ENCODE assay signal across 8 cellular contexts in the genomic region with DNA sequence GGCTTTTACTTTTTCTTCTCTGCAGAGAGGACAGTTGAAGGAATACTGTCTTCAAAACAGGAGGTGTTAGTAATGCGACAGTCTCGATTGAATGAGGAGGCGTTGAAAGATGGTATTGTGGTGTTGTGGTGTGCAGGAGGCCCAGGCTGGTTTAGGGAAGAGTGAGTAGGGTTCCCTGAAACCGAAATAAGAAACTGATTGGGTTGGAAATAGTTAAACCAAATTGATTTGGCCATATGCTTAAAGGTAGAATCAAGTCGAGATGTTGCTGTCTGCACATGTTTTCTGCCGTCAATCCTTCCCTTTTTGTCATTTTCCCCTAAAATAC. TPM values are rescaled to one million over a fixed set of nuclear protein-coding genes. Genes with fewer than 3 reads are reported as not detected.
DNase-seq lines count a peak whose midpoint lies in the region; ATAC-seq and TF ChIP-seq lines count a peak whose summit lies in the region.

No MANE protein-coding gene starts in this region.

- peaks cover 31% of the 10 kb centered on the region for H3K4me1 ChIP-seq in CD8-positive, alpha-beta memory T cell (ENCODE audit: insufficient read depth, low read length)
- H3K4me1 ChIP-seq in skeletal muscle tissue (ENCODE audit: control insufficient read depth in 3 of 3, insufficient read depth in 3 of 3, low read length in 3 of 3): peaks cover 21 to 39% (median 37%) of the 10 kb centered on the region in 3 donors

- intact Hi-C loops in activated CD4-positive, alpha-beta memory T cell treated with anti-CD3 and anti-CD28 coated beads for 36 hours (cut with micrococcal nuclease): loop anchor here (1.0 to 10.0 kb wide), 8 partner anchors 22 to 1605 kb away; partner anchors contain the start of gene GRAMD1C

- H3K4me1 Mint-ChIP-seq in CD8-positive, alpha-beta memory T cell: peaks cover 45 to 59% (median 56%) of the 10 kb centered on the region in 3 donors
- peaks cover 46% of the 10 kb centered on the region for H3K4me1 Mint-ChIP-seq in activated CD4-positive, alpha-beta memory T cell treated with anti-CD3 and anti-CD28 coated beads for 36 hours (ENCODE audit: low read depth)

- H3K27me3 ChIP-seq in CD8-positive, alpha-beta memory T cell (ENCODE audit: insufficient read depth, low read length, poor library complexity, severe bottlenecking): no peaks in the 10 kb centered on the region
- no peaks in the 10 kb centered on the region for H3K27me3 ChIP-seq in skeletal muscle tissue (ENCODE audit: control insufficient read depth in 3 of 3, insufficient read depth in 3 of 3, low read length in 3 of 3)

- peaks cover 0 to 8% of the 10 kb centered on the region in 2 donors for H3K27me3 Mint-ChIP-seq in CD8-positive, alpha-beta memory T cell
- no peaks in the 10 kb centered on the region for H3K27me3 Mint-ChIP-seq in activated CD4-positive, alpha-beta memory T cell treated with anti-CD3 and anti-CD28 coated beads for 36 hours

- peak overlapping the region; percentile 78 for H3K4me3 ChIP-seq in CD8-positive, alpha-beta memory T cell (ENCODE audit: low read length)
- H3K4me3 ChIP-seq in foreskin fibroblast (ENCODE audit: low read depth in 1 of 2, low read length in 2 of 2) (peak overlapping the region; percentile 82 to 95), skeletal muscle tissue (ENCODE audit: low read length in 3 of 3) (peak overlapping the region; percentile 99 to 100 (median 100))

- CTCF ChIA-PET in CD8-positive, alpha-beta memory T cell (lab: Charles Lee): interaction anchor here (0.5 to 3.2 kb wide), 4 partner anchors 9 to 233 kb away, joined by 3 to 75 read pairs (median 10); partner anchors contain the start of gene SPICE1
- CTCF ChIA-PET in activated CD4-positive, alpha-beta memory T cell treated with anti-CD3 and anti-CD28 coated beads for 36 hours (lab: Charles Lee): interaction anchor here (1.6 to 3.8 kb wide), 3 partner anchors 11 to 543 kb away, joined by 3 to 45 read pairs (median 20); no protein-coding TSS in a partner anchor

- peak overlapping the region; percentile 100 for H3K27ac Mint-ChIP-seq in CD8-positive, alpha-beta memory T cell
- peak overlapping the region; percentile 100 for H3K27ac Mint-ChIP-seq in activated CD4-positive, alpha-beta memory T cell treated with anti-CD3 and anti-CD28 coated beads for 36 hours

- H3K36me3 ChIP-seq in CD8-positive, alpha-beta memory T cell (ENCODE audit: insufficient read depth, low read length): no peaks in the 10 kb centered on the region
- H3K36me3 ChIP-seq in skeletal muscle tissue (ENCODE audit: control insufficient read depth in 3 of 3, insufficient read depth in 3 of 3, low read length in 3 of 3): no peaks in the 10 kb centered on the region

- H3K36me3 Mint-ChIP-seq in CD8-positive, alpha-beta memory T cell: peaks cover 0 to 34% (median 0%) of the 10 kb centered on the region in 3 donors
- peaks cover 17% of the 10 kb centered on the region for H3K36me3 Mint-ChIP-seq in activated CD4-positive, alpha-beta memory T cell treated with anti-CD3 and anti-CD28 coated beads for 36 hours

- no peaks in the 10 kb centered on the region for H3K9me3 ChIP-seq in CD8-positive, alpha-beta memory T cell (ENCODE audit: low read length)
- H3K9me3 ChIP-seq in skeletal muscle tissue (ENCODE audit: control insufficient read depth in 3 of 3, low read length in 3 of 3): no peaks in the 10 kb centered on the region

- H3K4me3 Mint-ChIP-seq in CD8-positive, alpha-beta memory T cell: peak overlapping the region; percentile 92 to 100 (median 98)
- peak overlapping the region; percentile 91 for H3K4me3 Mint-ChIP-seq in activated CD4-positive, alpha-beta memory T cell treated with anti-CD3 and anti-CD28 coated beads for 36 hours

- peak overlapping the region; percentile 99 for H3K9ac ChIP-seq in skeletal muscle tissue (ENCODE audit: low read depth in 1 of 3, low read length in 3 of 3)

- POLR2A ChIA-PET in CD8-positive, alpha-beta memory T cell (lab: Charles Lee): interaction anchor here (0.8 to 2.9 kb wide), 3 partner anchors 51 to 309 kb away, joined by 3 to 29 read pairs (median 8); partner anchors contain the start of genes CCDC191, QTRT2 and USF3
- POLR2A ChIA-PET in activated CD4-positive, alpha-beta memory T cell treated with anti-CD3 and anti-CD28 coated beads for 36 hours (lab: Charles Lee): interaction anchor here (1.0 to 3.2 kb wide), 4 partner anchors 50 to 465 kb away, joined by 3 to 13 read pairs (median 3); partner anchors contain the start of genes CCDC191, QTRT2 and SPICE1

- TF ChIP-seq CTCF in foreskin fibroblast (IDR thresholded peaks at IDR 0.05; ENCODE audit: low read depth, low read length): no peak

- ATAC-seq in HG02642 (IDR thresholded peaks at IDR 0.05; ENCODE audit: poor library complexity, unreplicated experiment) (peak; percentile 12), GM18520 (IDR thresholded peaks at IDR 0.05; ENCODE audit: unreplicated experiment) (no peak)

- peak overlapping the region; percentile 56 for H3K27ac ChIP-seq in CD8-positive, alpha-beta memory T cell (ENCODE audit: low read depth, low read length)
- peak overlapping the region; percentile 100 for H3K27ac ChIP-seq in skeletal muscle tissue (ENCODE audit: low read depth, low read length)

- peak in 2 of 5 donors; percentile 8 to 10 for DNase-seq in CD8-positive, alpha-beta memory T cell
- DNase-seq in activated CD4-positive, alpha-beta memory T cell treated with anti-CD3 and anti-CD28 coated beads for 36 hours: peak; percentile 75
- DNase-seq in foreskin fibroblast (peak in 1 of 2 donors; percentile 25), SW 1271 (lab: John Stamatoyannopoulos, UW) (no peak)
- no peak for DNase-seq in central memory CD4-positive, alpha-beta T cell

- peaks cover 0 to 2% (median 0%) of the 10 kb centered on the region in 5 donors for H3K9me3 Mint-ChIP-seq in CD8-positive, alpha-beta memory T cell
- H3K9me3 Mint-ChIP-seq in activated CD4-positive, alpha-beta memory T cell treated with anti-CD3 and anti-CD28 coated beads for 36 hours: no peaks in the 10 kb centered on the region

RNA-seq across cellular contexts. Expression of gene ATP6V1A, which starts 0.8 kb away (rescaled TPM):
- total RNA-seq in CD8-positive, alpha-beta memory T cell: 10 to 100 TPM; 45.4 to 48.0 TPM
- 34.0 TPM for polyA plus RNA-seq in CD8-positive, alpha-beta memory T cell
- 10 to 100 TPM; 43.5 to 45.4 TPM for total RNA-seq in activated CD4-positive, alpha-beta memory T cell treated with anti-CD3 and anti-CD28 coated beads for 36 hours
- total RNA-seq in skeletal muscle tissue: 37.6 TPM

RNA-seq across cellular contexts. Expression of gene NAA50, which starts 1.6 kb away (rescaled TPM):
- 100 to 1,000 TPM; 194 to 199 TPM for total RNA-seq in CD8-positive, alpha-beta memory T cell
- 77.7 TPM for polyA plus RNA-seq in CD8-positive, alpha-beta memory T cell
- total RNA-seq in activated CD4-positive, alpha-beta memory T cell treated with anti-CD3 and anti-CD28 coated beads for 36 hours: 100 to 1,000 TPM; 112 to 113 TPM
- 65.2 TPM for total RNA-seq in skeletal muscle tissue

RNA-seq across cellular contexts. Expression of gene USF3, which starts 51.2 kb away (rescaled TPM):
- total RNA-seq in CD8-positive, alpha-beta memory T cell: 10 to 100 TPM; 11.2 to 13.2 TPM
- polyA plus RNA-seq in CD8-positive, alpha-beta memory T cell: 4.9 TPM
- total RNA-seq in activated CD4-positive, alpha-beta memory T cell treated with anti-CD3 and anti-CD28 coated beads for 36 hours: 10 to 100 TPM; 11.7 to 12.2 TPM
- 8.4 TPM for total RNA-seq in skeletal muscle tissue
